ENCODE assay signal across 8 cellular contexts in genomic region chr16:48244080-48244862, GRCh38. TPM values are rescaled to one million over a fixed set of nuclear protein-coding genes. Genes with fewer than 3 reads are reported as not detected.
DNase-seq lines count a peak whose midpoint lies in the region; ATAC-seq, FAIRE-seq and TF ChIP-seq lines count a peak whose summit lies in the region.

Gene LONP2 (plus strand): TSS chr16:48244300. CDS start chr16:48244389, 89 bp downstream.

- H3K27ac ChIP-seq in adrenal gland (peak within 1 kb of the TSS; percentile 81 to 95 (median 88)), heart right ventricle (peak within 1 kb of the TSS; percentile 28 to 95 (median 86))

- peak; percentile 96 for ATAC-seq in HG02763 (IDR thresholded peaks at IDR 0.05; ENCODE audit: unreplicated experiment)
- ATAC-seq in heart right ventricle: peak; percentile 99 to 100 (median 100)

- peak within 1 kb of the TSS; percentile 90 for H3K27ac Mint-ChIP-seq in type B pancreatic cell

- DNase-seq in GM12892 (ENCODE audit: insufficient read length) (peak; percentile 76), NCI-H1417 treated with DMSO at 0.1 percent for 48 hours (lab: John Stamatoyannopoulos, UW) (peak; percentile 47), T-helper 1 cell (peak; percentile 70 to 91 (median 81)), adrenal gland (peak; percentile 88 to 95 (median 91)), heart right ventricle (peak; percentile 93), posterior cingulate gyrus (peak; percentile 89 to 99 (median 94)), type B pancreatic cell (ENCODE audit: extremely low spot score, unreplicated experiment) (peak; percentile 90)

- H3K4me3 Mint-ChIP-seq in type B pancreatic cell: peak within 1 kb of the TSS; percentile 96

- no peaks in the 10 kb centered on the region for H3K9me3 ChIP-seq in adrenal gland (replicated peaks in 1 of 3)
- H3K9me3 ChIP-seq in heart right ventricle: peaks cover 0 to 4% (median 0%) of the 10 kb centered on the region in 11 donors

- no peaks in the 10 kb centered on the region for H3K36me3 ChIP-seq in adrenal gland (replicated peaks in 1 of 2)
- H3K36me3 ChIP-seq in heart right ventricle: no peaks in the 10 kb centered on the region

- no peaks in the 10 kb centered on the region for H3K9me3 Mint-ChIP-seq in type B pancreatic cell

- intact Hi-C loops in adrenal gland (cut with DNase I) (no loop called here), heart right ventricle (cut with DNase I) (loop anchor here in 5 of 10 donors (5.0 to 10.0 kb wide), 4 partner anchors 141 to 381 kb away; partner anchors contain the start of gene SIAH1 (in 1 of the 5)), posterior cingulate gyrus (cut with DNase I) (loop anchor here (5.0 kb wide), 1 partner anchor 33 kb away; no protein-coding TSS in a partner anchor)

- H3K27me3 ChIP-seq in adrenal gland (no peaks in the 10 kb centered on the region), heart right ventricle (no peaks in the 10 kb centered on the region)

- no peak for TF ChIP-seq CTCF in adrenal gland (IDR thresholded peaks at IDR 0.05)
- no peak for TF ChIP-seq CTCF in heart right ventricle (IDR thresholded peaks at IDR 0.05)
- TF ChIP-seq CTCF in type B pancreatic cell (conservative IDR thresholded peaks at IDR 0.05): no peak

- peak; percentile 87 for FAIRE-seq in GM12892 (lab: Jason Lieb, UNC)

- H3K4me3 ChIP-seq in adrenal gland (peak within 1 kb of the TSS; percentile 62 to 94 (median 86)), heart right ventricle (peak within 1 kb of the TSS; percentile 63 to 98 (median 84))

- peaks cover 21% of the 10 kb centered on the region for H3K4me1 Mint-ChIP-seq in type B pancreatic cell (ENCODE audit: unreplicated experiment)

- no peaks in the 10 kb centered on the region for H3K36me3 Mint-ChIP-seq in type B pancreatic cell

- no peaks in the 10 kb centered on the region for H3K27me3 Mint-ChIP-seq in type B pancreatic cell

- H3K4me1 ChIP-seq in adrenal gland (replicated peaks in 1 of 2) (peaks cover 26 to 34% of the 10 kb centered on the region in 2 donors), heart right ventricle (peaks cover 3 to 51% (median 34%) of the 10 kb centered on the region in 9 donors)

- TF ChIP-seq POLR2A in GM12892 (IDR thresholded peaks at IDR 0.05; ENCODE audit: low read depth, low read length) (peak; percentile 82), adrenal gland (IDR thresholded peaks at IDR 0.05) (peak in 1 of 2 donors; percentile 64)

- 0% methylated on average over 21 to 63 of the region's 63 CpGs for WGBS in adrenal gland, 4 donors
- 0% methylated on average over 63 of the region's 63 CpGs for WGBS in heart right ventricle, 2 donors

RNA-seq across cellular contexts. Expression of gene LONP2, which starts in this region (rescaled TPM):
- 29.4 TPM for polyA plus RNA-seq in GM12892 (2012; ENCODE audit: missing spikeins)
- total RNA-seq in adrenal gland: 10 to 100 TPM; 45.3 to 82.9 (median 75.2) TPM
- 10 to 100 TPM; 60.7 to 89.1 (median 65.7) TPM for polyA plus RNA-seq in adrenal gland
- 10 to 100 TPM; 66.2 to 86.6 (median 75.4) TPM for total RNA-seq in heart right ventricle
- 10 to 100 TPM; 16.5 to 53.8 TPM for polyA plus RNA-seq in heart right ventricle
- total RNA-seq in type B pancreatic cell (ENCODE audit: low replicate concordance): 61.5 and 65.5 TPM in 2 replicates

Comparison
In these comparisons a context has a peak if more than half of its experiments do, and no peak if none do; other contexts are left out.
1. Peak in every context shown above with its lines: DNase-seq, ATAC-seq, H3K4me3 ChIP-seq and H3K27ac ChIP-seq.